ENCODE assay signal across 8 cellular contexts in the genomic region with DNA sequence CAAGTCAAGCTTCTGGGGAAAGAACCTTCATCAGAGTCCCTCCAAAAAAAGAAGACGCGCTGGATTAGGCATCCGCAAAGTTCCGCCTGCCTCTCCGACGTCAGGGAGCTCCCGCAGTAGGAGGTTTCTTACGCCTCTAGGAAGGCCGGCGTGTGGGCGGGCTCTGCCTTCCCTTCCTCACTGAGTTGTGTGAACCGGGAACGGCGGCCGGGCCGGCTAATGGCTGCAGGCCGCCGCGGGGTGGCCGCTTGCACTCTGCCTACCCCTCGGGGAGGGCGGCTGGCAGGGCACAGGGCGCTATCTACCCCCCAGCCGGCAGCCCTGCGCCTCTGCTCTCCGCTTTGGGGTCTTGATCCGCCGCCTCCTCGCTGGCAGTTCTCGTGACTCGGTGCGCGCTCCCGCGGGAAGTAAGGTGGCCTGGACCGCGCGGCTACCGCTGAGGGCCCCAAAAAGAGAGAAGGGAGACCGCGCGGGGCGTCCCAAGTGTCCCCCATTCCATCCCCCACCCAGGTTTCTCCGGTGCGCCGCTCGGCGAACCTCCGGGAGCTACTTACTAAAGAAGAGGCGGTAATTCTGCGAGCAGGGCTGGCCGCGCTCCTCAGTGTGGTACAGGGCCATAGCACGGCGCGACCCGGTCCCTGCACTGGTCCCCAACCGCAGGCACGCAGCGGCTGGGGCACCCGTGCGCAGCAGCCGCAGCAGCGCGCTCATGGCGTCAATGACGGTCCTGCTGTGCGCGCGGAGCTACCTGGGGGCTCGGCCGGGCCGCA. TPM values are rescaled to one million over a fixed set of nuclear protein-coding genes. Genes with fewer than 3 reads are reported as not detected.
A peak's percentile ranks its signal among the peaks of the same experiment; 100 is the strongest.
DNase-seq lines count a peak whose midpoint lies in the region; ATAC-seq and TF ChIP-seq lines count a peak whose summit lies in the region.

A gene (minus strand): TSS at position 723 of the 770 bp plus-strand sequence. CDS start 12 bp downstream, at position 711.

- H3K9me2 ChIP-seq in PC-9 (ENCODE audit: insufficient read depth): no peaks in the 10 kb centered on the region

- H4K20me1 ChIP-seq in PC-9 (ENCODE audit: insufficient read depth): peaks cover 14% of the 10 kb centered on the region

- peak within 1 kb of the TSS; percentile 93 for H2AFZ ChIP-seq in PC-9

- 0 out of 2 replicates have a peak, but pooled peaks cover 3% of the 10 kb centered on the region for H3F3A ChIP-seq in PC-9 (ENCODE audit: insufficient read depth, low read depth)

- H3K9ac ChIP-seq in mucosa of rectum (ENCODE audit: low read depth in 1 of 2, low read length in 2 of 2): peak within 1 kb of the TSS; percentile 94 to 96

- POLR2A ChIA-PET in PC-9 (lab: Charles Lee; ENCODE audit: unreplicated experiment): interaction anchor here (0.5 to 0.8 kb wide), 10 partner anchors 47 to 1700 kb away, joined by 3 to 6 read pairs (median 5); no protein-coding TSS in a partner anchor

- H3K4me2 ChIP-seq in PC-9: peak within 1 kb of the TSS; percentile 90

- H3K4me1 ChIP-seq in PC-9 (replicated peaks; ENCODE audit: insufficient read depth) (peaks cover 16% of the 10 kb centered on the region), mucosa of rectum (ENCODE audit: control insufficient read depth in 2 of 2, insufficient read depth in 2 of 2, low read length in 2 of 2) (peaks cover 15 to 16% of the 10 kb centered on the region in 2 donors)

- H3K79me2 ChIP-seq in PC-9 (ENCODE audit: low read depth): peaks cover 46% of the 10 kb centered on the region

- intact Hi-C loops in PC-9 (cut with micrococcal nuclease; ENCODE audit: unreplicated experiment): loop anchor here (5.0 kb wide), 4 partner anchors 326 to 1476 kb away; a partner anchor contains a TSS

- DNase-seq in DMS 273 treated with DMSO at 0.1 percent for 48 hours (lab: John Stamatoyannopoulos, UW) (peak; percentile 15), HUDEP-2 (lab: John Stamatoyannopoulos, UW; ENCODE audit: unreplicated experiment in 76 of 76) (peak in 75 of 76 experiments; percentile 25 to 87 (median 72)), PC-9 (peak; percentile 70 to 74), epithelial cell of proximal tubule (ENCODE audit: low read depth) (no peak)
- DNase-seq in activated T-cell treated with anti-CD3 and anti-CD28 coated beads, Interleukin-2, amount 50 U/mL, for 1 hour: peak; percentile 86
- DNase-seq in stimulated activated CD8-positive, alpha-beta memory T cell treated with anti-CD3 and anti-CD28 coated beads, Interleukin-4, amount 100 ng/mL, for 4 hours (ENCODE audit: low read depth in 2 of 2, low spot score in 1 of 2): peak; percentile 24 to 64

- ATAC-seq in GM21390 (IDR thresholded peaks at IDR 0.05; ENCODE audit: unreplicated experiment): peak; percentile 81

- TSS peak; percentile 71 for BruUV-seq in PC-9 (replicated peaks; lab: Mats Ljungman, UMichigan)

- TF ChIP-seq CTCF in PC-9 (conservative IDR thresholded peaks at IDR 0.05) (no peak), epithelial cell of proximal tubule (conservative IDR thresholded peaks at IDR 0.05; ENCODE audit: low read depth, low read length) (no peak)

- H3K9me3 ChIP-seq in PC-9 (ENCODE audit: insufficient read depth, low read depth) (no peaks in the 10 kb centered on the region), mucosa of rectum (ENCODE audit: control insufficient read depth in 2 of 2, low read length in 2 of 2) (no peaks in the 10 kb centered on the region)

- CTCF ChIA-PET in PC-9 (lab: Charles Lee): interaction anchor here (0.5 to 1.6 kb wide), 4 partner anchors 13 to 237 kb away, joined by 3 to 14 read pairs (median 8); no protein-coding TSS in a partner anchor

- H3K4me3 ChIP-seq in PC-9 (peak within 1 kb of the TSS; percentile 81), epithelial cell of proximal tubule (ENCODE audit: low read depth, low read length) (peak within 1 kb of the TSS; percentile 78), mucosa of rectum (ENCODE audit: low read length in 2 of 2) (peak within 1 kb of the TSS; percentile 74 to 91)

- H3K27ac ChIP-seq in PC-9 (peak within 1 kb of the TSS; percentile 84), mucosa of rectum (ENCODE audit: low read depth in 2 of 2, low read length in 2 of 2) (peak within 1 kb of the TSS; percentile 96 to 98)

- peaks cover 10% of the 10 kb centered on the region; the same call in 1 of the 2 replicates for H3K36me3 ChIP-seq in PC-9 (ENCODE audit: low read depth)
- no peaks in the 10 kb centered on the region for H3K36me3 ChIP-seq in mucosa of rectum (ENCODE audit: control insufficient read depth in 2 of 2, insufficient read depth in 2 of 2, low read length in 2 of 2)

- H3K27me3 ChIP-seq in PC-9 (ENCODE audit: insufficient read depth, low read depth): no peaks in the 10 kb centered on the region
- H3K27me3 ChIP-seq in mucosa of rectum (ENCODE audit: control insufficient read depth in 2 of 2, insufficient read depth in 2 of 2, low read length in 2 of 2): no peaks in the 10 kb centered on the region

RNA-seq across cellular contexts. Expression of the gene that starts here (rescaled TPM):
- total RNA-seq in PC-9 (2021) (69.1 and 74.5 TPM in 2 replicates), epithelial cell of proximal tubule (71.3 and 156 TPM in 2 replicates)
